In the genomic region with DNA sequence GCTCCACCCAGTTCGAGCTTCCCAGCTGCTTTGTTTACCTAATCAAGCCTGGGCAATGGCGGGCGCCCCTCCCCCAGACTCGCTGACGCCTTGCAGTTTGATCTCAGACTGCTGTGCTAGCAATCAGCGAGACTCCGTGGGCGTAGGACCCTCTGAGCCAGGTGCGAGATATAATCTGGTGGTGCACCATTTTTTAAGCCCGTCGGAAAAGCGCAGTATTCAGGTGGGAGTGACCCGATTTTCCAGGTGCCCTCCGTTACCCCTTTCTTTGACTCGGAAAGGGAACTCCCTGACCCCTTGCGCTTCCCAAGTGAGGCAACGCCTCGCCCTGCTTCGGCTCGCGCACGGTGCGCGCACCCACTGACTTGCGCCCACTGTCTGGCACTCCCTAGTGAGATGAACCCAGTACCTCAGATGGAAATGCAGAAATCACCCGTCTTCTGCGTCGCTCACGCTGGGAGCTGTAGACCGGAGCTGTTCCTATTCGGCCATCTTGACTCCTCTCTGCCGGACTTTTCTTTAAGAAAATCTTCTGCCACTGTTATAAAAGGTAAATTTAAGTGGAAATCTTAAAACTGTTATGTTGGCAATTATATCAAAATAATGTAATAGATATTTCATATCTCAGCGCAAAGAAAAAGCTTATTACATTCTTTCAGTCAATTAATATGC, we compare ENCODE assay signal across 1 cellular context.
TF ChIP-seq lines count a peak whose summit lies in the region.

No MANE protein-coding gene starts in this region.

TF ChIP-seq in H1, 55 proteins besides CTCF, POLR2A, EP300 and RAD21:
- TF ChIP-seq TAF1 (IDR thresholded peaks at IDR 0.05; ENCODE audit: low read depth, low read length) (peak; percentile 42; the same call in 1 of the 2 replicates), ASH2L (IDR thresholded peaks at IDR 0.05; ENCODE audit: low read length) (peak; percentile 80), PHF8 (conservative IDR thresholded peaks at IDR 0.05; ENCODE audit: low read depth, low read length) (peak; percentile 50)
